In the genomic region with DNA sequence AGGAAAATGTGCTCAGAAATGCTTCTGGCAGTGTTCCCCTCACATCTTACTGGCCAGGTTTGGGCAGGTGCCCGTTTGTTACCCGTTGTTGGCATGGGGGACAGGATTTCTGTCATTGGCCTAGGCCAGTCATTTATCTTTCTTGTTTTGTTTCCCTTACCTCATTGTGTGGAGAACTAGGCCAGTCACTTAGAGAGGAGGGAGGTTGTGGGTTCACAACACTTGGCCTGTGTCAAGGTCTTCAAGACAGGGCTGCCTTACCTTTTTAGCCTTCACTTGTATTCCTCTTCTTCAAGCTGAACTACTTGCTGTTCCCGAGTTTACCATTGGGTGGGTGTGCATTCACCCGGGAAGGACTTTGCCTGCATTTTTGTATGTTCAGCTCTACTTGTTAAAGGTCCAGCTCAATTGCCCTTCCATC, we compare ENCODE assay signal across 2 cellular contexts.
TF ChIP-seq lines count a peak whose summit lies in the region.

No MANE protein-coding gene starts in this region.

TF ChIP-seq in Ishikawa, 13 proteins besides CTCF, POLR2A, EP300 and RAD21 (continued from another document):
- TF ChIP-seq USF1 (IDR thresholded peaks at IDR 0.05) (no peak), FOXM1 (IDR thresholded peaks at IDR 0.05; ENCODE audit: borderline replicate concordance, low read depth) (no peak), NFIC (IDR thresholded peaks at IDR 0.05) (no peak)

TF ChIP-seq in K562, 482 proteins besides CTCF, POLR2A, EP300 and RAD21 (continued from another document):
- TF ChIP-seq, protein P1, sequence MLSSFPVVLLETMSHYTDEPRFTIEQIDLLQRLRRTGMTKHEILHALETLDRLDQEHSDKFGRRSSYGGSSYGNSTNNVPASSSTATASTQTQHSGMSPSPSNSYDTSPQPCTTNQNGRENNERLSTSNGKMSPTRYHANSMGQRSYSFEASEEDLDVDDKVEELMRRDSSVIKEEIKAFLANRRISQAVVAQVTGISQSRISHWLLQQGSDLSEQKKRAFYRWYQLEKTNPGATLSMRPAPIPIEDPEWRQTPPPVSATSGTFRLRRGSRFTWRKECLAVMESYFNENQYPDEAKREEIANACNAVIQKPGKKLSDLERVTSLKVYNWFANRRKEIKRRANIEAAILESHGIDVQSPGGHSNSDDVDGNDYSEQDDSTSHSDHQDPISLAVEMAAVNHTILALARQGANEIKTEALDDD (IDR thresholded peaks at IDR 0.05) = no peak
- TF ChIP-seq ZKSCAN8 (CRISPR knock-in tag; IDR thresholded peaks at IDR 0.05) (no peak), ZNF57 (CRISPR knock-in tag; IDR thresholded peaks at IDR 0.05) (no peak), SIN3B (IDR thresholded peaks at IDR 0.05; ENCODE audit: low read depth) (no peak), MED1 (CRISPR knock-in tag; IDR thresholded peaks at IDR 0.05; ENCODE audit: borderline replicate concordance) (no peak), ZNF445 (CRISPR knock-in tag; IDR thresholded peaks at IDR 0.05; ENCODE audit: low read depth) (no peak), GABPB2 (CRISPR knock-in tag; conservative IDR thresholded peaks at IDR 0.05) (no peak), ELK1 (CRISPR knock-in tag; IDR thresholded peaks at IDR 0.05) (no peak), MEF2A (IDR thresholded peaks at IDR 0.05; ENCODE audit: control insufficient read depth, low read depth, low read length) (no peak), SNRNP70 (optimal IDR thresholded peaks at IDR 0.05; ENCODE audit: low read depth, low read length) (no peak), HDAC8 (tag; IDR thresholded peaks at IDR 0.05) (no peak), U2AF1 (optimal IDR thresholded peaks at IDR 0.05; ENCODE audit: low read depth, low read length) (no peak), ZNF140 (CRISPR knock-in tag; IDR thresholded peaks at IDR 0.05) (no peak), ZFPM2 (CRISPR knock-in tag; IDR thresholded peaks at IDR 0.05) (no peak), FOXK1 (CRISPR knock-in tag; IDR thresholded peaks at IDR 0.05; ENCODE audit: borderline replicate concordance) (no peak)
- TF ChIP-seq, protein P2, sequence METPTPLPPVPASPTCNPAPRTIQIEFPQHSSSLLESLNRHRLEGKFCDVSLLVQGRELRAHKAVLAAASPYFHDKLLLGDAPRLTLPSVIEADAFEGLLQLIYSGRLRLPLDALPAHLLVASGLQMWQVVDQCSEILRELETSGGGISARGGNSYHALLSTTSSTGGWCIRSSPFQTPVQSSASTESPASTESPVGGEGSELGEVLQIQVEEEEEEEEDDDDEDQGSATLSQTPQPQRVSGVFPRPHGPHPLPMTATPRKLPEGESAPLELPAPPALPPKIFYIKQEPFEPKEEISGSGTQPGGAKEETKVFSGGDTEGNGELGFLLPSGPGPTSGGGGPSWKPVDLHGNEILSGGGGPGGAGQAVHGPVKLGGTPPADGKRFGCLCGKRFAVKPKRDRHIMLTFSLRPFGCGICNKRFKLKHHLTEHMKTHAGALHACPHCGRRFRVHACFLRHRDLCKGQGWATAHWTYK (CRISPR knock-in tag; IDR thresholded peaks at IDR 0.05) = no peak
TF ChIP-seq in K562: peak in this region for 0.
